In genomic region chr1:200922406-200922805, GRCh38 we compare ENCODE assay signal across 21 cellular contexts. TPM values are rescaled to one million over a fixed set of nuclear protein-coding genes. Genes with fewer than 3 reads are reported as not detected.
"Had no signal": no experiment of that assay in that cellular context is flagged by ENCODE, and none has a peak within 500 bp of the region (broad histone marks: within the 10 kb centered on the region; RNA-seq: fewer than 3 reads in every experiment).

No MANE protein-coding gene starts in this region.

- H3K27me3 ChIP-seq: colonic mucosa, stomach had no signal

- ATAC-seq: left lobe of liver; mucosa of descending colon; naive thymus-derived CD8-positive, alpha-beta T cell; sciatic nerve had no signal

- H3K4me1 ChIP-seq: colonic mucosa, stomach had no signal

- FAIRE-seq: urothelium cell line had no signal

- H3K9me3 ChIP-seq: colonic mucosa, mucosa of descending colon, stomach, thoracic aorta had no signal

- H3K36me3 ChIP-seq: colonic mucosa, stomach, thoracic aorta had no signal

- H3K27ac ChIP-seq: colonic mucosa, skin epidermis, stomach had no signal

- H3K4me3 ChIP-seq: colonic mucosa, mucosa of descending colon, skin epidermis, stomach, thoracic aorta had no signal

- DNase-seq: colonic mucosa; dermis blood vessel endothelial cell; foreskin melanocyte; head of caudate nucleus; hippocampal formation; mammary epithelial cell; mucosa of descending colon; naive thymus-derived CD8-positive, alpha-beta T cell; stimulated activated CD4-positive, alpha-beta T cell treated with anti-CD3 and anti-CD28 coated beads, Interleukin-12 subunit alpha, Interleukin-12 subunit beta, amount 100 ng/mL, for 4 hours; stimulated activated naive CD4-positive, alpha-beta T cell; stomach; substantia nigra had no signal

RNA-seq across cellular contexts. Expression of gene INAVA, which starts 27.7 kb away (rescaled TPM):
- total RNA-seq: naive thymus-derived CD8-positive, alpha-beta T cell; pulmonary artery endothelial cell had no signal
- polyA plus RNA-seq: naive thymus-derived CD8-positive, alpha-beta T cell had no signal

RNA-seq across cellular contexts. Expression of gene GPR25, which starts 49.6 kb away (rescaled TPM):
- total RNA-seq: dermis blood vessel endothelial cell; left lobe of liver; lower leg skin; mammary epithelial cell; mucosa of descending colon; naive thymus-derived CD8-positive, alpha-beta T cell; osteocyte; pulmonary artery endothelial cell; sciatic nerve; stomach; thoracic aorta had no signal
- polyA plus RNA-seq: mammary epithelial cell, neural cell had no signal
